Comparison of ENCODE assay signal across 14 cellular contexts in genomic region chr10:35464805-35465456, GRCh38.
DNase-seq lines count a peak whose midpoint lies in the region; ATAC-seq and TF ChIP-seq lines count a peak whose summit lies in the region.
"Had no signal": no experiment of that assay in that cellular context is flagged by ENCODE, and none has a peak within 500 bp of the region (broad histone marks: within the 10 kb centered on the region; RNA-seq: fewer than 3 reads in every experiment).

No MANE protein-coding gene starts in this region.

- H3K4me1 ChIP-seq in left ventricle myocardium inferior (peaks cover 100% of the 10 kb centered on the region), right atrium auricular region (peaks cover 0 to 96% of the 10 kb centered on the region in 2 donors)

- H3K9me3 ChIP-seq in left ventricle myocardium inferior (replicated peaks) = no peaks in the 10 kb centered on the region
- H3K9me3 ChIP-seq in right atrium auricular region = no peaks in the 10 kb centered on the region

- H3K27me3 ChIP-seq in left ventricle myocardium inferior (ENCODE audit: low read depth) (no peaks in the 10 kb centered on the region), right atrium auricular region (no peaks in the 10 kb centered on the region)

- H3K27me3 Mint-ChIP-seq in activated naive CD8-positive, alpha-beta T cell treated with anti-CD3 and anti-CD28 coated beads, Interleukin-2, amount 50 U/mL, for 24 hours = no peaks in the 10 kb centered on the region
- H3K27me3 Mint-ChIP-seq: activated B cell treated with CpG ODN at 0.5 μM for 24 hours; effector memory CD8-positive, alpha-beta T cell had no signal

- peaks cover 55% of the 10 kb centered on the region for H3K4me1 Mint-ChIP-seq in activated naive CD8-positive, alpha-beta T cell treated with anti-CD3 and anti-CD28 coated beads, Interleukin-2, amount 50 U/mL, for 24 hours

- no peaks in the 10 kb centered on the region for H3K9me3 Mint-ChIP-seq in activated naive CD8-positive, alpha-beta T cell treated with anti-CD3 and anti-CD28 coated beads, Interleukin-2, amount 50 U/mL, for 24 hours
- H3K9me3 Mint-ChIP-seq: activated B cell treated with CpG ODN at 0.5 μM for 24 hours; effector memory CD8-positive, alpha-beta T cell had no signal

- no peaks in the 10 kb centered on the region for H3K36me3 ChIP-seq in left ventricle myocardium inferior
- no peaks in the 10 kb centered on the region for H3K36me3 ChIP-seq in right atrium auricular region

- H3K4me3 Mint-ChIP-seq in activated naive CD8-positive, alpha-beta T cell treated with anti-CD3 and anti-CD28 coated beads, Interleukin-2, amount 50 U/mL, for 24 hours = no peak overlapping the region
- H3K4me3 Mint-ChIP-seq: activated B cell treated with CpG ODN at 0.5 μM for 24 hours; effector memory CD8-positive, alpha-beta T cell had no signal

- intact Hi-C loops in left ventricle myocardium inferior (cut with micrococcal nuclease) = no loop called here

- ATAC-seq in left lobe of liver (peak; percentile 23), GM18858 (IDR thresholded peaks at IDR 0.05; ENCODE audit: unreplicated experiment) (no peak)
- no peak for ATAC-seq in activated naive CD8-positive, alpha-beta T cell treated with anti-CD3 and anti-CD28 coated beads, Interleukin-2, amount 50 U/mL, for 24 hours
- ATAC-seq: effector memory CD8-positive, alpha-beta T cell had no signal

- H3K27ac ChIP-seq in left ventricle myocardium inferior (replicated peaks) (peak overlapping the region; percentile 73), right atrium auricular region (no peak overlapping the region), cingulate gyrus (ENCODE audit: low read depth, low read length) (peak overlapping the region; percentile 30)

- H3K4me3 ChIP-seq in left ventricle myocardium inferior = no peak overlapping the region
- H3K4me3 ChIP-seq in right atrium auricular region = no peak overlapping the region

- H3K36me3 Mint-ChIP-seq in activated naive CD8-positive, alpha-beta T cell treated with anti-CD3 and anti-CD28 coated beads, Interleukin-2, amount 50 U/mL, for 24 hours (ENCODE audit: low read depth) = no peaks in the 10 kb centered on the region

- TF ChIP-seq CTCF in left ventricle myocardium inferior (IDR thresholded peaks at IDR 0.05; ENCODE audit: borderline replicate concordance) = no peak
- no peak for TF ChIP-seq CTCF in right atrium auricular region (IDR thresholded peaks at IDR 0.05)

- no peak for DNase-seq in left ventricle myocardium inferior
- DNase-seq in right atrium auricular region (ENCODE audit: low spot score) = no peak
- no peak for DNase-seq in left lobe of liver (ENCODE audit: low spot score)
- no peak for DNase-seq in activated naive CD8-positive, alpha-beta T cell treated with anti-CD3 and anti-CD28 coated beads, Interleukin-2, amount 50 U/mL, for 24 hours
- no peak for DNase-seq in stimulated activated CD4-positive, alpha-beta T cell treated with anti-CD3 and anti-CD28 coated beads, Interleukin-12 subunit alpha, Interleukin-12 subunit beta, amount 100 ng/mL, for 4 hours
- DNase-seq in EL = no peak
- DNase-seq: activated B cell treated with CpG ODN at 0.5 μM for 24 hours; activated effector memory CD4-positive, alpha-beta T cell treated with Interleukin-2 at 50 U/mL for 16 hours; effector memory CD8-positive, alpha-beta T cell; NCI-H187 treated with DMSO at 0.1 percent for 48 hours; NCI-H774; T-helper 1 cell had no signal

- no peak overlapping the region for H3K27ac Mint-ChIP-seq in activated naive CD8-positive, alpha-beta T cell treated with anti-CD3 and anti-CD28 coated beads, Interleukin-2, amount 50 U/mL, for 24 hours
- H3K27ac Mint-ChIP-seq: activated B cell treated with CpG ODN at 0.5 μM for 24 hours; effector memory CD8-positive, alpha-beta T cell had no signal

Comparison
In these comparisons a context has a peak if more than half of its experiments do, and no peak if none do; other contexts are left out.
1. H3K27ac ChIP-seq: peak in left ventricle myocardium inferior (single experiment) and cingulate gyrus (single experiment); none in right atrium auricular region (0 of 2).